9 cellular contexts compared by ENCODE assay signal in genomic region chr12:104218935-104219334, GRCh38. TPM values are rescaled to one million over a fixed set of nuclear protein-coding genes. Genes with fewer than 3 reads are reported as not detected.
DNase-seq lines count a peak whose midpoint lies in the region; ATAC-seq and TF ChIP-seq lines count a peak whose summit lies in the region.
"Had no signal": no experiment of that assay in that cellular context is flagged by ENCODE, and none has a peak within 500 bp of the region (broad histone marks: within the 10 kb centered on the region; RNA-seq: fewer than 3 reads in every experiment).

No MANE protein-coding gene starts in this region.

- DNase-seq in HCEC 1CT (peak; percentile 72), T-helper 17 cell (no peak), fibroblast of lung (ENCODE audit: low read depth in 2 of 2) (peak; percentile 45 to 53), GM19238 (ENCODE audit: insufficient read length, low spot score) (no peak)
- DNase-seq in CD8-positive, alpha-beta memory T cell: no peak

- H3K4me2 ChIP-seq in fibroblast of lung (ENCODE audit: extremely low read depth, insufficient read depth, low read length) (peak overlapping the region; percentile 72), skeletal muscle satellite cell (ENCODE audit: low read length) (peak overlapping the region; percentile 76)

- H3K4me1 Mint-ChIP-seq in T-helper 17 cell: peaks cover 24% of the 10 kb centered on the region
- H3K4me1 Mint-ChIP-seq in CD8-positive, alpha-beta memory T cell: peaks cover 20 to 29% (median 23%) of the 10 kb centered on the region in 3 donors
- H3K4me1 Mint-ChIP-seq: memory B cell had no signal

- H3K9me3 ChIP-seq in T-helper 17 cell (ENCODE audit: control insufficient read depth, low read length, poor library complexity, severe bottlenecking) (no peaks in the 10 kb centered on the region), fibroblast of lung (ENCODE audit: control insufficient read depth, insufficient read depth, low read depth, low read length) (no peaks in the 10 kb centered on the region), skeletal muscle satellite cell (replicated peaks; ENCODE audit: low read length) (no peaks in the 10 kb centered on the region)
- H3K9me3 ChIP-seq in CD8-positive, alpha-beta memory T cell (ENCODE audit: low read length): no peaks in the 10 kb centered on the region

- no peak for TF ChIP-seq CTCF in fibroblast of lung (conservative IDR thresholded peaks at IDR 0.05 in 1 of 2, IDR thresholded peaks at IDR 0.05 in 1 of 2; ENCODE audit: low read depth in 1 of 2, low read length in 2 of 2)

- CTCF ChIA-PET in CD8-positive, alpha-beta memory T cell (lab: Charles Lee): no interaction called here

- H3K27me3 ChIP-seq in fibroblast of lung (ENCODE audit: control insufficient read depth, insufficient read depth, low read length): no peaks in the 10 kb centered on the region
- no peaks in the 10 kb centered on the region for H3K27me3 ChIP-seq in skeletal muscle satellite cell (ENCODE audit: control insufficient read depth, insufficient read depth, low read length)
- no peaks in the 10 kb centered on the region for H3K27me3 ChIP-seq in CD8-positive, alpha-beta memory T cell (ENCODE audit: insufficient read depth, low read length, poor library complexity, severe bottlenecking)

- H3K9ac ChIP-seq in fibroblast of lung (ENCODE audit: insufficient read depth, low read length): peak overlapping the region; percentile 32
- peak overlapping the region; percentile 78 for H3K9ac ChIP-seq in skeletal muscle satellite cell (ENCODE audit: low read depth, low read length)

- no peak overlapping the region for H2AFZ ChIP-seq in fibroblast of lung (ENCODE audit: low read length)

- POLR2A ChIA-PET in CD8-positive, alpha-beta memory T cell (lab: Charles Lee): interaction anchor here (0.7 to 1.4 kb wide), 2 partner anchors 13 to 70 kb away, joined by 3 to 4 read pairs; no protein-coding TSS in a partner anchor

- H3K9me3 Mint-ChIP-seq in CD8-positive, alpha-beta memory T cell: no peaks in the 10 kb centered on the region
- H3K9me3 Mint-ChIP-seq: memory B cell had no signal

- peaks cover 15% of the 10 kb centered on the region for H3K4me1 ChIP-seq in fibroblast of lung (ENCODE audit: control insufficient read depth, extremely low read depth, insufficient read depth, low read length)
- H3K4me1 ChIP-seq in skeletal muscle satellite cell (ENCODE audit: control insufficient read depth, insufficient read depth, low read length): peaks cover 35% of the 10 kb centered on the region
- H3K4me1 ChIP-seq in CD8-positive, alpha-beta memory T cell (ENCODE audit: insufficient read depth, low read length): peaks cover 13% of the 10 kb centered on the region

- H3K36me3 ChIP-seq in fibroblast of lung (ENCODE audit: control insufficient read depth, insufficient read depth, low read length): no peaks in the 10 kb centered on the region
- no peaks in the 10 kb centered on the region for H3K36me3 ChIP-seq in skeletal muscle satellite cell (ENCODE audit: insufficient read depth, low read length)
- no peaks in the 10 kb centered on the region for H3K36me3 ChIP-seq in CD8-positive, alpha-beta memory T cell (ENCODE audit: insufficient read depth, low read length)

- ATAC-seq in T-helper 17 cell (no peak), HG03196 (IDR thresholded peaks at IDR 0.05; ENCODE audit: unreplicated experiment) (no peak), GM21526 (IDR thresholded peaks at IDR 0.05; ENCODE audit: low FRiP score, unreplicated experiment) (no peak)

- H4K20me1 ChIP-seq in fibroblast of lung (ENCODE audit: control insufficient read depth, extremely low read depth, insufficient read depth, low read length): no peaks in the 10 kb centered on the region

- H3K36me3 Mint-ChIP-seq in T-helper 17 cell (ENCODE audit: low read depth): no peaks in the 10 kb centered on the region
- H3K36me3 Mint-ChIP-seq in CD8-positive, alpha-beta memory T cell: no peaks in the 10 kb centered on the region
- H3K36me3 Mint-ChIP-seq: memory B cell had no signal

- peaks cover 6% of the 10 kb centered on the region for H3K27me3 Mint-ChIP-seq in T-helper 17 cell
- peaks cover 7% of the 10 kb centered on the region in 2 donors for H3K27me3 Mint-ChIP-seq in CD8-positive, alpha-beta memory T cell
- H3K27me3 Mint-ChIP-seq: memory B cell had no signal

- peaks cover 7% of the 10 kb centered on the region for H3K79me2 ChIP-seq in fibroblast of lung (ENCODE audit: control insufficient read depth, insufficient read depth, low read length)

- H3K4me3 Mint-ChIP-seq in T-helper 17 cell: no peak overlapping the region
- no peak overlapping the region for H3K4me3 Mint-ChIP-seq in CD8-positive, alpha-beta memory T cell
- H3K4me3 Mint-ChIP-seq: memory B cell had no signal

- peak overlapping the region; percentile 93 for H3K27ac ChIP-seq in fibroblast of lung (ENCODE audit: insufficient read depth, low read length)
- no peak overlapping the region for H3K27ac ChIP-seq in CD8-positive, alpha-beta memory T cell (ENCODE audit: low read depth, low read length)

- H3K4me3 ChIP-seq in fibroblast of lung (replicated peaks in 1 of 4; ENCODE audit: control extremely low read depth in 1 of 4, insufficient read depth in 1 of 4, low read depth in 3 of 4, low read length in 4 of 4) (no peak overlapping the region), skeletal muscle satellite cell (ENCODE audit: low read length) (no peak overlapping the region)
- H3K4me3 ChIP-seq in CD8-positive, alpha-beta memory T cell (ENCODE audit: low read length): no peak overlapping the region

- H3K27ac Mint-ChIP-seq in T-helper 17 cell: peak overlapping the region; percentile 79
- peak overlapping the region in 2 of 8 donors; percentile 0 to 69 for H3K27ac Mint-ChIP-seq in CD8-positive, alpha-beta memory T cell
- H3K27ac Mint-ChIP-seq: memory B cell had no signal

RNA-seq across cellular contexts. Expression of gene TXNRD1, which starts 3.4 kb away (rescaled TPM):
- total RNA-seq in T-helper 17 cell: 10 to 100 TPM; 33.5 to 47.2 TPM
- total RNA-seq in fibroblast of lung: 737 and 1,000 TPM in 2 replicates
- polyA plus RNA-seq in fibroblast of lung: 436 and 556 TPM in 2 replicates
- 353 and 484 TPM in 2 replicates for polyA plus RNA-seq in fibroblast of lung (2012)
- polyA minus RNA-seq in fibroblast of lung (ENCODE audit: low replicate concordance): 516 and 960 TPM in 2 replicates
- 136 and 247 TPM in 2 replicates for total RNA-seq in skeletal muscle satellite cell (2012; rRNA removed)
- 100 to 1,000 TPM; 103 to 107 TPM for total RNA-seq in CD8-positive, alpha-beta memory T cell
- 30.6 TPM for polyA plus RNA-seq in CD8-positive, alpha-beta memory T cell

Comparison
In these comparisons a context has a peak if more than half of its experiments do, and no peak if none do; other contexts are left out.
1. DNase-seq: peak in HCEC 1CT (single experiment) and fibroblast of lung (2 of 2); none in T-helper 17 cell (0 of 3), CD8-positive, alpha-beta memory T cell (0 of 5) and GM19238 (single experiment).